17 cellular contexts compared by ENCODE assay signal in genomic region chr6:47922391-47922790, GRCh38.
DNase-seq lines count a peak whose midpoint lies in the region; ATAC-seq and TF ChIP-seq lines count a peak whose summit lies in the region.
"Had no signal": no experiment of that assay in that cellular context is flagged by ENCODE, and none has a peak within 500 bp of the region (broad histone marks: within the 10 kb centered on the region; RNA-seq: fewer than 3 reads in every experiment).

No MANE protein-coding gene starts in this region.

- no peaks in the 10 kb centered on the region for H3K27me3 Mint-ChIP-seq in WTC11 (ENCODE audit: low read depth)
- H3K27me3 Mint-ChIP-seq: memory B cell had no signal

- no peak for TF ChIP-seq CTCF in WTC11 (IDR thresholded peaks at IDR 0.05)

- POLR2A ChIA-PET in WTC11 (lab: Charles Lee) = no interaction called here

- H3K36me3 Mint-ChIP-seq in WTC11 = no peaks in the 10 kb centered on the region
- H3K36me3 Mint-ChIP-seq: memory B cell had no signal

- no peak overlapping the region for H3K4me3 Mint-ChIP-seq in WTC11
- H3K4me3 Mint-ChIP-seq: memory B cell had no signal

- peak; percentile 35 for DNase-seq in DMS 273 (lab: John Stamatoyannopoulos, UW; ENCODE audit: unreplicated experiment)
- no peak for DNase-seq in DMS 273 treated with DMSO at 0.1 percent for 48 hours (lab: John Stamatoyannopoulos, UW)
- DNase-seq in WTC11 (ENCODE audit: low spot score) = peak; percentile 21
- peak; percentile 11 to 90 (median 71) for DNase-seq in head of caudate nucleus
- peak; percentile 97 for DNase-seq in pons (ENCODE audit: low spot score)
- DNase-seq in NCI-H2081 treated with DMSO at 0.1 percent for 48 hours (lab: John Stamatoyannopoulos, UW) = no peak
- no peak for DNase-seq in A172 (ENCODE audit: low spot score)
- DNase-seq: activated CD4-positive, alpha-beta T cell treated with anti-CD3 and anti-CD28 coated beads for 48 hours; activated CD8-positive, alpha-beta memory T cell treated with anti-CD3 and anti-CD28 coated beads, Interleukin-2, amount 50 U/mL, for 48 hours; activated naive CD4-positive, alpha-beta T cell treated with Interleukin-2 at 50 U/mL for 16 hours; brain microvascular endothelial cell; DND-41; GM23248; NCI-H2171 treated with DMSO at 0.1 percent for 48 hours; stimulated activated CD4-positive, alpha-beta T cell treated with anti-CD3 and anti-CD28 coated beads, Interleukin-4, amount 100 ng/mL, for 4 hours had no signal

- CTCF ChIA-PET in WTC11 (lab: Charles Lee) = interaction anchor here (1.2 kb wide), 1 partner anchor 554 kb away, joined by 5 read pairs; no protein-coding TSS in a partner anchor

- peaks cover 4% of the 10 kb centered on the region for H3K4me1 Mint-ChIP-seq in WTC11
- H3K4me1 Mint-ChIP-seq: memory B cell had no signal

- no peak overlapping the region for H3K27ac Mint-ChIP-seq in WTC11
- H3K27ac Mint-ChIP-seq: memory B cell had no signal

- ATAC-seq in WTC11 (peak; percentile 90), HG03520 (IDR thresholded peaks at IDR 0.05; ENCODE audit: unreplicated experiment) (no peak)

- intact Hi-C loops in head of caudate nucleus (cut with DNase I) = no loop called here

- peaks cover 7% of the 10 kb centered on the region for H3K9me3 Mint-ChIP-seq in WTC11

TF ChIP-seq in WTC11, 78 proteins besides CTCF, POLR2A, EP300 and RAD21:
- TF ChIP-seq TEAD1 (CRISPR knock-in tag; IDR thresholded peaks at IDR 0.05) (no peak), IRF1 (CRISPR knock-in tag; IDR thresholded peaks at IDR 0.05) (no peak), ZNF317 (CRISPR knock-in tag; IDR thresholded peaks at IDR 0.05; ENCODE audit: borderline replicate concordance, low read depth) (no peak), E2F5 (CRISPR knock-in tag; IDR thresholded peaks at IDR 0.05) (no peak), ZBTB43 (CRISPR knock-in tag; IDR thresholded peaks at IDR 0.05) (no peak), ZNF121 (CRISPR knock-in tag; IDR thresholded peaks at IDR 0.05) (no peak), ZNF281 (CRISPR knock-in tag; IDR thresholded peaks at IDR 0.05) (no peak), FOXP4 (CRISPR knock-in tag; IDR thresholded peaks at IDR 0.05) (no peak), JAZF1 (CRISPR knock-in tag; IDR thresholded peaks at IDR 0.05) (no peak), NFE2L1 (CRISPR knock-in tag; IDR thresholded peaks at IDR 0.05) (no peak), SMAD3 (CRISPR knock-in tag; IDR thresholded peaks at IDR 0.05; ENCODE audit: borderline replicate concordance) (no peak), CREB1 (CRISPR knock-in tag; IDR thresholded peaks at IDR 0.05) (no peak), KAT7 (CRISPR knock-in tag; IDR thresholded peaks at IDR 0.05; ENCODE audit: borderline replicate concordance) (no peak), ZBTB21 (CRISPR knock-in tag; IDR thresholded peaks at IDR 0.05; ENCODE audit: borderline replicate concordance) (no peak), CBFB (CRISPR knock-in tag; IDR thresholded peaks at IDR 0.05; ENCODE audit: low read depth) (no peak), MXD4 (CRISPR knock-in tag; IDR thresholded peaks at IDR 0.05; ENCODE audit: borderline replicate concordance) (no peak)

Comparison
In these comparisons a context has a peak if more than half of its experiments do, and no peak if none do; other contexts are left out.
1. DNase-seq: peak in DMS 273 (single experiment), WTC11 (single experiment), head of caudate nucleus (42 of 42) and pons (single experiment); none in DMS 273 treated with DMSO at 0.1 percent for 48 hours (single experiment), NCI-H2081 treated with DMSO at 0.1 percent for 48 hours (single experiment) and A172 (single experiment).